25 cellular contexts compared by ENCODE assay signal in the genomic region with DNA sequence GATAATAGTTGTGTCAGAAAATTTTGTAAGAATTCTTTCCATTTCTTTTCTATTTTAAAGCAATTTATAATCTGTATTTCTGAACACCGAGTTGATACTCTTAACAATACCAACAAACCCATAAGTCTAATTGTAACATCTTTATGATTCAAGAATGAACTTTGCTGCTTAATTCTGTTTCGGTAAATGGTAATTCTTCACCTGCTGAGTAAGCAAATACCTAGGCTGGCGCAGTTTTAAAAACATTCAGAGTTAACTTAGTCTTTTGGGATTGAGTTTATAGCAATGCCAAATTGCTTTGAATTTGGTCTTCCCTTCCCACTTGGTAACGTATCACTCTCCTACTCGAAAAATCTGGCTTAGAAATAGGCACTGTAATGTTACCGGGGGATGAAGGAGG.
"Had no signal": no experiment of that assay in that cellular context is flagged by ENCODE, and none has a peak within 500 bp of the region (broad histone marks: within the 10 kb centered on the region; RNA-seq: fewer than 3 reads in every experiment).

No MANE protein-coding gene starts in this region.

- DNase-seq: colonic mucosa; cortex of kidney; effector CD8-positive, alpha-beta T cell; effector memory CD8-positive, alpha-beta T cell; endodermal cell; erythroblast; esophagus squamous epithelium; foreskin melanocyte; gastrocnemius medialis; heart left ventricle; hypothalamus; immature natural killer cell; islet precursor cell; left cardiac atrium; left ventricle myocardium superior; lower lobe of right lung; mesenchymal stem cell; mucosa of descending colon had no signal

- H3K79me2 ChIP-seq: hepatocyte had no signal

- H3K4me1 ChIP-seq: colonic mucosa, esophagus squamous epithelium, gastrocnemius medialis, heart left ventricle, left lung, lower lobe of right lung had no signal

- H3K27me3 Mint-ChIP-seq: dendritic cell treated with granulocyte-macrophage colony-stimulating factor and Interleukin-4, amounts not matched to agents 40 ng/mL and 50 ng/mL, for 4 days; effector memory CD8-positive, alpha-beta T cell had no signal

- H3K9me3 ChIP-seq: colonic mucosa, esophagus squamous epithelium, gastrocnemius medialis, heart left ventricle, lower lobe of right lung, mucosa of descending colon had no signal

- H3K36me3 ChIP-seq: colonic mucosa, esophagus squamous epithelium, gastrocnemius medialis, heart left ventricle, left lung, lower lobe of right lung had no signal

- ATAC-seq: effector memory CD8-positive, alpha-beta T cell; esophagus mucosa; gastrocnemius medialis; left cardiac atrium; left lung; left ventricle myocardium superior; mucosa of descending colon had no signal

- H3K4me2 ChIP-seq: hepatocyte had no signal

- H3K27me3 ChIP-seq: colonic mucosa, esophagus squamous epithelium, gastrocnemius medialis, heart left ventricle, hepatocyte, left lung had no signal

- H2AFZ ChIP-seq: hepatocyte had no signal

- FAIRE-seq: endometrium had no signal

- H3K4me1 Mint-ChIP-seq: endodermal cell, immature natural killer cell had no signal

- H3K4me3 ChIP-seq: colonic mucosa, esophagus squamous epithelium, gastrocnemius medialis, heart left ventricle, hepatocyte, left lung, lower lobe of right lung, mucosa of descending colon had no signal

- H3K27ac ChIP-seq: colonic mucosa, epithelial cell of prostate, esophagus squamous epithelium, gastrocnemius medialis, heart left ventricle, hepatocyte, left lung, lower lobe of right lung had no signal

- H3K4me3 Mint-ChIP-seq: dendritic cell treated with granulocyte-macrophage colony-stimulating factor and Interleukin-4, amounts not matched to agents 40 ng/mL and 50 ng/mL, for 4 days; effector memory CD8-positive, alpha-beta T cell; endodermal cell; immature natural killer cell; mesothelial cell of epicardium had no signal

- H3K9me3 Mint-ChIP-seq: endodermal cell had no signal

- H3K27ac Mint-ChIP-seq: dendritic cell treated with granulocyte-macrophage colony-stimulating factor and Interleukin-4, amounts not matched to agents 40 ng/mL and 50 ng/mL, for 4 days; effector memory CD8-positive, alpha-beta T cell; endodermal cell; immature natural killer cell; mesothelial cell of epicardium had no signal

- H3K36me3 Mint-ChIP-seq: immature natural killer cell had no signal
